Comparison of ENCODE assay signal across 10 cellular contexts in genomic region chr1:205480349-205481278, GRCh38. TPM values are rescaled to one million over a fixed set of nuclear protein-coding genes. Genes with fewer than 3 reads are reported as not detected.
DNase-seq lines count a peak whose midpoint lies in the region; ATAC-seq, FAIRE-seq and TF ChIP-seq lines count a peak whose summit lies in the region.
"Had no signal": no experiment of that assay in that cellular context is flagged by ENCODE, and none has a peak within 500 bp of the region (broad histone marks: within the 10 kb centered on the region; RNA-seq: fewer than 3 reads in every experiment).

No MANE protein-coding gene starts in this region.

- H3K4me3 ChIP-seq in uterus: no peak overlapping the region
- no peak overlapping the region for H3K4me3 ChIP-seq in aorta (ENCODE audit: low read length in 2 of 2)

- TF ChIP-seq POLR2A in uterus (IDR thresholded peaks at IDR 0.05): no peak

- H3K9me3 ChIP-seq in uterus (no peaks in the 10 kb centered on the region), aorta (ENCODE audit: control insufficient read depth, low read length) (no peaks in the 10 kb centered on the region)

- intact Hi-C loops in uterus (cut with DNase I; ENCODE audit: low total_unique reads) (loop anchor here (10.0 kb wide), 1 partner anchor 136 kb away; no protein-coding TSS in a partner anchor), aorta (cut with DNase I) (loop anchor here in 1 of 2 donors (5.0 kb wide), 2 partner anchors 43 to 128 kb away; no protein-coding TSS in a partner anchor)

- TF ChIP-seq CTCF in GM13976 (IDR thresholded peaks at IDR 0.05; ENCODE audit: borderline replicate concordance, control extremely low read depth, extremely low read depth, insufficient read depth, missing control alignments) (no peak), uterus (IDR thresholded peaks at IDR 0.05) (no peak)

- FAIRE-seq in urothelium cell line (lab: Jason Lieb, UNC): no peak

- H3K27me3 ChIP-seq in uterus: no peaks in the 10 kb centered on the region
- H3K27me3 ChIP-seq in aorta (ENCODE audit: control insufficient read depth in 1 of 2, insufficient read depth in 2 of 2, low read length in 1 of 2): peaks cover 0 to 2% of the 10 kb centered on the region in 2 donors

- H3K36me3 ChIP-seq in uterus: no peaks in the 10 kb centered on the region
- no peaks in the 10 kb centered on the region for H3K36me3 ChIP-seq in aorta (ENCODE audit: control insufficient read depth in 1 of 2, insufficient read depth in 2 of 2, low read length in 1 of 2)

- ATAC-seq in HG03442 (IDR thresholded peaks at IDR 0.05; ENCODE audit: unreplicated experiment): peak; percentile 63
- ATAC-seq in aorta (ENCODE audit: low FRiP score): no peak
- ATAC-seq in GM21515 (IDR thresholded peaks at IDR 0.05; ENCODE audit: unreplicated experiment): no peak
- ATAC-seq: left colon had no signal

- in situ Hi-C loops in GM13976 (cut with MboI; ENCODE audit: low sequenced_read_pairs, unreplicated experiment): loop anchor here (10.0 kb wide), 1 partner anchor 126 kb away; the partner anchor contains the start of gene KLHDC8A

- H3K27ac ChIP-seq in uterus (no peak overlapping the region), aorta (ENCODE audit: low read depth in 1 of 2, low read length in 2 of 2) (no peak overlapping the region)

- WGBS in aorta, 2 donors: 80 to 87% methylated on average over 24 of the region's 24 CpGs

- peak; percentile 87 for DNase-seq in GM13976 (ENCODE audit: low spot score)
- DNase-seq in activated T-helper 1 cell treated with Interleukin-2 at 50 U/mL for 16 hours (ENCODE audit: low read depth): peak; percentile 37
- DNase-seq in stimulated activated CD4-positive, alpha-beta T cell treated with anti-CD3 and anti-CD28 coated beads, Interleukin-1b, Interleukin-23, amount 100 ng/mL, for 4 hours (ENCODE audit: low read depth in 2 of 2): peak; percentile 23 to 37
- no peak for DNase-seq in urothelium cell line (ENCODE audit: low spot score)
- DNase-seq in uterus: no peak
- DNase-seq in aorta: no peak
- DNase-seq: DMS53, left colon had no signal

- H3K4me1 ChIP-seq in uterus (no peaks in the 10 kb centered on the region), aorta (ENCODE audit: control insufficient read depth in 1 of 2, insufficient read depth in 2 of 2, low read length in 2 of 2) (no peaks in the 10 kb centered on the region)

RNA-seq across cellular contexts. Expression of gene CDK18, which starts 23.9 kb away (rescaled TPM):
- total RNA-seq in uterus: 10 to 100 TPM in 2 of 4 donors, 1 to 10 TPM in 2; 4.1 to 28.2 (median 8.5) TPM
- 10 to 100 TPM; 47.1 to 80.7 TPM for total RNA-seq in aorta
- 10 to 100 TPM; 14.8 to 19.1 TPM for polyA plus RNA-seq in aorta

RNA-seq across cellular contexts. Expression of gene BLACAT1, which starts 24.8 kb away (rescaled TPM):
- total RNA-seq in uterus (1 to 10 TPM in 1 of 4 donors, under 1 TPM in 1, not detected in 2; 0.52 to 1.0 TPM), aorta (under 1 TPM in 1 of 2 donors, not detected in 1; 0.21 TPM)
- polyA plus RNA-seq in aorta: not detected

RNA-seq across cellular contexts. Expression of gene LEMD1, which starts 58.8 kb away (rescaled TPM):
- total RNA-seq in uterus: 1 to 10 TPM in 2 of 4 donors, not detected in 2; 1.6 to 1.8 TPM
- total RNA-seq in aorta: not detected
- polyA plus RNA-seq in aorta: not detected

Comparison
In these comparisons a context has a peak if more than half of its experiments do, and no peak if none do; other contexts are left out.
1. DNase-seq: peak in GM13976 (single experiment), activated T-helper 1 cell treated with Interleukin-2 at 50 U/mL for 16 hours (single experiment) and stimulated activated CD4-positive, alpha-beta T cell treated with anti-CD3 and anti-CD28 coated beads, Interleukin-1b, Interleukin-23, amount 100 ng/mL, for 4 hours (2 of 2); none in urothelium cell line (single experiment), uterus (0 of 2) and aorta (0 of 2).